In genomic region chr2:50538137-50538536, GRCh38 we compare ENCODE assay signal across 23 cellular contexts.
DNase-seq lines count a peak whose midpoint lies in the region; ATAC-seq, FAIRE-seq and TF ChIP-seq lines count a peak whose summit lies in the region.
"Had no signal": no experiment of that assay in that cellular context is flagged by ENCODE, and none has a peak within 500 bp of the region (broad histone marks: within the 10 kb centered on the region; RNA-seq: fewer than 3 reads in every experiment).

No MANE protein-coding gene starts in this region.

- H3K9me1 ChIP-seq in keratinocyte (ENCODE audit: control insufficient read depth, extremely low read depth, insufficient read depth, low read length), result no peaks in the 10 kb centered on the region

- WGBS in neuronal stem cell (ENCODE audit: extremely low coverage in 2 of 2, insufficient read length in 2 of 2, insufficient replicate concordance in 1 of 2), 2 donors, result no CpG with 5 or more reads among the region's 7 CpGs

- TF ChIP-seq CTCF in astrocyte (IDR thresholded peaks at IDR 0.05; ENCODE audit: insufficient read depth, low read depth, low read length) (no peak), keratinocyte (optimal IDR thresholded peaks at IDR 0.05 in 1 of 3, IDR thresholded peaks at IDR 0.05 in 1 of 3, conservative IDR thresholded peaks at IDR 0.05 in 1 of 3; ENCODE audit: extremely low read depth in 1 of 3, insufficient read depth in 2 of 3, low read length in 3 of 3) (no peak)

- no peak overlapping the region for H3K4ac ChIP-seq in neuronal stem cell (ENCODE audit: low read length)

- no peaks in the 10 kb centered on the region for H3K36me3 Mint-ChIP-seq in astrocyte (ENCODE audit: low read depth, unreplicated experiment)

- in situ Hi-C loops in G401 (cut with HindIII; ENCODE audit: low sequenced_read_pairs) (no loop called here), HAP-1 (cut with MboI; ENCODE audit: low sequenced_read_pairs) (loop anchor here (25.0 kb wide), 1 partner anchor 199 kb away; no protein-coding TSS in a partner anchor)

- H4K91ac ChIP-seq in neuronal stem cell (ENCODE audit: low read depth, low read length, poor library complexity), result no peak overlapping the region

- no peaks in the 10 kb centered on the region for H3K9me3 Mint-ChIP-seq in astrocyte (ENCODE audit: unreplicated experiment)
- H3K9me3 Mint-ChIP-seq: HFFc6 had no signal

- H3K27ac ChIP-seq in astrocyte (ENCODE audit: low read depth, low read length) (no peak overlapping the region), keratinocyte (ENCODE audit: control insufficient read depth, insufficient read depth, low read length) (no peak overlapping the region), neuronal stem cell (replicated peaks; ENCODE audit: low read length) (no peak overlapping the region)
- H3K27ac ChIP-seq: A549, RWPE1 had no signal

- H3K79me2 ChIP-seq in astrocyte (ENCODE audit: insufficient read depth, low read length) (no peaks in the 10 kb centered on the region), keratinocyte (ENCODE audit: control insufficient read depth, insufficient read depth, low read length) (no peaks in the 10 kb centered on the region)

- H3K4me1 ChIP-seq in astrocyte (ENCODE audit: insufficient read depth, low read length) (no peaks in the 10 kb centered on the region), keratinocyte (ENCODE audit: control insufficient read depth, extremely low read depth, insufficient read depth, low read length) (no peaks in the 10 kb centered on the region), neuronal stem cell (ENCODE audit: control insufficient read depth in 2 of 2, insufficient read depth in 1 of 2, low read depth in 1 of 2, low read length in 2 of 2) (peaks cover 0 to 6% of the 10 kb centered on the region in 2 donors), HAP-1 (no peaks in the 10 kb centered on the region)
- H3K4me1 ChIP-seq: A549, BE2C had no signal

- H3K79me1 ChIP-seq in neuronal stem cell (ENCODE audit: low read depth, low read length), result no peaks in the 10 kb centered on the region

- no peak overlapping the region for H3K4me3 Mint-ChIP-seq in astrocyte (ENCODE audit: unreplicated experiment)
- H3K4me3 Mint-ChIP-seq: HFFc6 had no signal

- no peaks in the 10 kb centered on the region for H3K4me1 Mint-ChIP-seq in astrocyte (ENCODE audit: low read depth, unreplicated experiment)

- H2BK15ac ChIP-seq in neuronal stem cell (ENCODE audit: low read length), result no peak overlapping the region

- H3K27me3 ChIP-seq in astrocyte (ENCODE audit: insufficient read depth, low read length) (no peaks in the 10 kb centered on the region), keratinocyte (ENCODE audit: control insufficient read depth, extremely low read depth, insufficient read depth, low read length) (no peaks in the 10 kb centered on the region), neuronal stem cell (ENCODE audit: control insufficient read depth in 3 of 3, insufficient read depth in 3 of 3, low read depth in 1 of 3, low read length in 3 of 3) (no peaks in the 10 kb centered on the region), HAP-1 (ENCODE audit: low read depth) (no peaks in the 10 kb centered on the region)
- H3K27me3 ChIP-seq: BE2C had no signal

- H3K4me2 ChIP-seq in astrocyte (ENCODE audit: low read length) (no peak overlapping the region), keratinocyte (ENCODE audit: control insufficient read depth, extremely low read depth, insufficient read depth, low read depth, low read length) (no peak overlapping the region), neuronal stem cell (ENCODE audit: insufficient read depth, low read length, poor library complexity, severe bottlenecking) (no peak overlapping the region)
- H3K4me2 ChIP-seq: A549 had no signal

- H3K27ac Mint-ChIP-seq in astrocyte (ENCODE audit: unreplicated experiment), result no peak overlapping the region
- H3K27ac Mint-ChIP-seq: HFFc6 had no signal

- peak overlapping the region; percentile 64 for H3K18ac ChIP-seq in neuronal stem cell (ENCODE audit: low read length)

- DNase-seq in G401 (ENCODE audit: low spot score) (peak; percentile 75), astrocyte (ENCODE audit: low read depth) (no peak), keratinocyte (ENCODE audit: low read depth, low spot score) (no peak), neuronal stem cell (ENCODE audit: low spot score) (no peak), NOMO-1 treated with DMSO at 0.1 percent for 48 hours (lab: John Stamatoyannopoulos, UW; ENCODE audit: unreplicated experiment) (no peak), AML-193 (lab: John Stamatoyannopoulos, UW) (no peak), HAP-1 (ENCODE audit: low spot score in 2 of 2) (no peak)
- DNase-seq: BE2C, DMS53, H7, HFFc6, KBM-7, MM.1S, NCI-H1092, NCI-H1436, NCI-H187 treated with DMSO at 0.1 percent for 48 hours, NCI-H510A, NCI-H748 treated with DMSO at 0.1 percent for 48 hours had no signal

- H3K27me3 Mint-ChIP-seq in astrocyte (ENCODE audit: low read depth, unreplicated experiment), result no peaks in the 10 kb centered on the region

- no peaks in the 10 kb centered on the region for H3K36me3 ChIP-seq in astrocyte (ENCODE audit: insufficient read depth, low read length)
- H3K36me3 ChIP-seq in keratinocyte (ENCODE audit: control insufficient read depth in 2 of 2, extremely low read depth in 1 of 2, insufficient read depth in 2 of 2, low read length in 2 of 2), result no peaks in the 10 kb centered on the region
- no peaks in the 10 kb centered on the region for H3K36me3 ChIP-seq in neuronal stem cell (replicated peaks in 1 of 2; ENCODE audit: control insufficient read depth in 2 of 2, insufficient read depth in 2 of 2, low read length in 2 of 2)
- no peaks in the 10 kb centered on the region for H3K36me3 ChIP-seq in HAP-1 (replicated peaks)
- H3K36me3 ChIP-seq: BE2C had no signal

- peak overlapping the region; percentile 41 for H2BK12ac ChIP-seq in neuronal stem cell (ENCODE audit: low read length)

- no peak overlapping the region for H2BK5ac ChIP-seq in neuronal stem cell (ENCODE audit: low read length)

- H2BK120ac ChIP-seq in neuronal stem cell (ENCODE audit: low read depth, low read length), result no peak overlapping the region

- H3K9me3 ChIP-seq in astrocyte (ENCODE audit: insufficient read depth, low read depth, low read length), result no peaks in the 10 kb centered on the region
- H3K9me3 ChIP-seq in keratinocyte (ENCODE audit: control insufficient read depth, low read depth, low read length), result no peaks in the 10 kb centered on the region
- peaks cover 0 to 1% of the 10 kb centered on the region in 2 donors for H3K9me3 ChIP-seq in neuronal stem cell (replicated peaks in 1 of 2; ENCODE audit: control insufficient read depth in 2 of 2, insufficient read depth in 1 of 2, low read depth in 1 of 2, low read length in 2 of 2)
- H3K9me3 ChIP-seq in HAP-1, result no peaks in the 10 kb centered on the region
- H3K9me3 ChIP-seq: A549, BE2C had no signal

- dilution Hi-C loops in keratinocyte (cut with MboI; ENCODE audit: extremely low pct_ligation_motif_present, low sequenced_read_pairs), result no loop called here

- H4K20me1 ChIP-seq in astrocyte (ENCODE audit: insufficient read depth, low read length) (no peaks in the 10 kb centered on the region), keratinocyte (ENCODE audit: control insufficient read depth, extremely low read depth, insufficient read depth, low read length) (no peaks in the 10 kb centered on the region)

- H2AFZ ChIP-seq in astrocyte (ENCODE audit: low read depth, low read length) (peak overlapping the region; percentile 45), keratinocyte (ENCODE audit: control insufficient read depth, low read length) (peak overlapping the region; percentile 26), neuronal stem cell (ENCODE audit: low read length) (no peak overlapping the region)

- no peak overlapping the region for H3K9ac ChIP-seq in astrocyte (ENCODE audit: low read length)
- H3K9ac ChIP-seq in keratinocyte (ENCODE audit: control insufficient read depth, extremely low read depth, insufficient read depth, low read length), result no peak overlapping the region
- H3K9ac ChIP-seq in neuronal stem cell (ENCODE audit: low read depth, low read length, poor library complexity), result no peak overlapping the region

- no peak overlapping the region for H2AK5ac ChIP-seq in neuronal stem cell (ENCODE audit: low read depth, low read length)

- H3K4me3 ChIP-seq in astrocyte (ENCODE audit: insufficient read depth, low read depth, low read length) (no peak overlapping the region), keratinocyte (ENCODE audit: control insufficient read depth in 2 of 3, extremely low read depth in 1 of 3, insufficient read depth in 2 of 3, low read depth in 1 of 3, low read length in 3 of 3) (no peak overlapping the region), neuronal stem cell (ENCODE audit: low read length in 2 of 2) (no peak overlapping the region), HAP-1 (no peak overlapping the region)
- H3K4me3 ChIP-seq: A549 had no signal

- no peak overlapping the region for H4K8ac ChIP-seq in neuronal stem cell (ENCODE audit: low read depth, low read length)

- no peak overlapping the region for H3K23ac ChIP-seq in neuronal stem cell (ENCODE audit: low read depth, low read length, poor library complexity)

- FAIRE-seq in astrocyte (lab: Jason Lieb, UNC), result no peak
- FAIRE-seq in keratinocyte (lab: Jason Lieb, UNC), result no peak
- FAIRE-seq: A549, D721Med, GM19239 had no signal

- no peak for ATAC-seq in HG02852 (IDR thresholded peaks at IDR 0.05; ENCODE audit: unreplicated experiment)
- ATAC-seq: A549 had no signal

- peak overlapping the region; percentile 38 for H3K14ac ChIP-seq in neuronal stem cell (ENCODE audit: low read length)
